Comparison of ENCODE assay signal across 11 cellular contexts in genomic region chr2:43000242-43001054, GRCh38.
A peak's percentile ranks its signal among the peaks of the same experiment; 100 is the strongest.
DNase-seq lines count a peak whose midpoint lies in the region; ATAC-seq and TF ChIP-seq lines count a peak whose summit lies in the region.
"Had no signal": no experiment of that assay in that cellular context is flagged by ENCODE, and none has a peak within 500 bp of the region (broad histone marks: within the 10 kb centered on the region; RNA-seq: fewer than 3 reads in every experiment).

No MANE protein-coding gene starts in this region.

- peaks cover 3% of the 10 kb centered on the region for H3K9me3 Mint-ChIP-seq in Calu3 (ENCODE audit: low read depth, unreplicated experiment)

- no peaks in the 10 kb centered on the region for H3K27me3 Mint-ChIP-seq in Calu3 (ENCODE audit: unreplicated experiment)
- H3K27me3 Mint-ChIP-seq: activated CD8-positive, alpha-beta T cell treated with anti-CD3 and anti-CD28 coated beads for 36 hours had no signal

- H3K36me3 Mint-ChIP-seq in Calu3 (ENCODE audit: insufficient read depth, unreplicated experiment), result peaks cover 41% of the 10 kb centered on the region

- H3K4me3 Mint-ChIP-seq in Calu3 (ENCODE audit: low read depth, unreplicated experiment), result no peak overlapping the region
- H3K4me3 Mint-ChIP-seq: activated CD8-positive, alpha-beta T cell treated with anti-CD3 and anti-CD28 coated beads for 36 hours had no signal

- CTCF ChIA-PET in Calu3 (lab: Charles Lee), result no interaction called here

- peaks cover 60% of the 10 kb centered on the region for H3K4me1 Mint-ChIP-seq in Calu3 (ENCODE audit: low read depth, unreplicated experiment)

- H3K27ac Mint-ChIP-seq in Calu3 (ENCODE audit: unreplicated experiment), result peak overlapping the region; percentile 79
- H3K27ac Mint-ChIP-seq: activated CD8-positive, alpha-beta T cell treated with anti-CD3 and anti-CD28 coated beads for 36 hours had no signal

- DNase-seq in Calu3 (no peak), foreskin melanocyte (peak; percentile 84), posterior cingulate gyrus (peak; percentile 69 to 98 (median 82)), NCI-H2196 (lab: John Stamatoyannopoulos, UW; ENCODE audit: unreplicated experiment) (no peak), NAMALWA (ENCODE audit: low spot score) (no peak), GDM1 (lab: John Stamatoyannopoulos, UW) (no peak)
- DNase-seq in activated CD4-positive, alpha-beta T cell treated with anti-CD3 and anti-CD28 coated beads for 4 hours, result no peak
- DNase-seq: activated CD8-positive, alpha-beta T cell treated with anti-CD3 and anti-CD28 coated beads for 36 hours; KG1; NCI-H510A had no signal

- intact Hi-C loops in Calu3 (cut with micrococcal nuclease; ENCODE audit: unreplicated experiment), result no loop called here
- intact Hi-C loops in posterior cingulate gyrus (cut with DNase I), result no loop called here

- no TSS peak for BruUV-seq in Calu3 (replicated peaks; lab: Mats Ljungman, UMichigan)

- no peak for TF ChIP-seq CTCF in Calu3 (IDR thresholded peaks at IDR 0.05; ENCODE audit: unreplicated experiment)

- ATAC-seq in HG03432 (IDR thresholded peaks at IDR 0.05; ENCODE audit: unreplicated experiment), result peak; percentile 65
- ATAC-seq: activated CD8-positive, alpha-beta T cell treated with anti-CD3 and anti-CD28 coated beads for 36 hours had no signal

Comparison
In these comparisons a context has a peak if more than half of its experiments do, and no peak if none do; other contexts are left out.
1. DNase-seq: peak in foreskin melanocyte (single experiment) and posterior cingulate gyrus (10 of 10); none in Calu3 (single experiment), NCI-H2196 (single experiment), NAMALWA (single experiment), activated CD4-positive, alpha-beta T cell treated with anti-CD3 and anti-CD28 coated beads for 4 hours (0 of 2) and GDM1 (single experiment).